ENCODE assay signal across 18 cellular contexts in the genomic region with DNA sequence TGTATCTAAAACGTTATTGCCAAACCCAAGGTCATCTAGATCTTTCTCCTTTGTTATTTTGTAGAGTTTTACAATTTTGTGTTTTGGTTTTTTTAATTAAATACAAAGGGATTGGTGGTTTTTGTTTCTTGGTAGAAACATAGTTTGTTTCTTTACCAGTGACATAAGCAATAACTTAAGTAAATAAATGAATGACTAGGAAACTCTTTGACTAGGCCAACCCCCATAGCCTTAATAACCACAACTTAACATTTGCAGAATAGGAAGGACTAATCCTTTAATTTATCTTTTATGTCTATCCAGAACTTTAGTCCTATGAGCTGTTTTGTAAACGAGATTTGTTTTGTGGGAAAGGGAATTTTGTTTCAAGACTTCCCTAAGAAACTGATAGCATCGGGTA.
A peak's percentile ranks its signal among the peaks of the same experiment; 100 is the strongest.
DNase-seq lines count a peak whose midpoint lies in the region; ATAC-seq, FAIRE-seq and TF ChIP-seq lines count a peak whose summit lies in the region.
"Had no signal": no experiment of that assay in that cellular context is flagged by ENCODE, and none has a peak within 500 bp of the region (broad histone marks: within the 10 kb centered on the region; RNA-seq: fewer than 3 reads in every experiment).

No MANE protein-coding gene starts in this region.

- CTCF ChIA-PET in IMR-90 (lab: Yijun Ruan, JAX) (no interaction called here), endothelial cell of umbilical vein (lab: Charles Lee) (no interaction called here)

- H4K5ac ChIP-seq in IMR-90 (ENCODE audit: low read depth, low read length): no peak overlapping the region

- H3K9me3 ChIP-seq in IMR-90 (ENCODE audit: control insufficient read depth, insufficient read depth, low read length) (no peaks in the 10 kb centered on the region), endothelial cell of umbilical vein (replicated peaks; ENCODE audit: control insufficient read depth, insufficient read depth, low read length) (no peaks in the 10 kb centered on the region), osteoblast (ENCODE audit: low read depth, low read length) (no peaks in the 10 kb centered on the region)
- H3K9me3 ChIP-seq: Caco-2 had no signal

- no peak overlapping the region for H3K56ac ChIP-seq in IMR-90 (ENCODE audit: extremely low read depth, insufficient read depth, low read length)

- H2BK5ac ChIP-seq in IMR-90 (ENCODE audit: low read depth, low read length, poor library complexity, severe bottlenecking): peak overlapping the region; percentile 90

- H4K8ac ChIP-seq in IMR-90 (ENCODE audit: low read depth in 2 of 2, low read length in 2 of 2): no peak overlapping the region; a peak in 1 of 4 replicates

- no peak overlapping the region for H3K23ac ChIP-seq in IMR-90 (ENCODE audit: low read depth, low read length)

- TF ChIP-seq CTCF in IMR-90 (conservative IDR thresholded peaks at IDR 0.05; ENCODE audit: low read depth, low read length) (no peak), endothelial cell of umbilical vein (IDR thresholded peaks at IDR 0.05; ENCODE audit: extremely low read depth in 1 of 2, insufficient read depth in 1 of 2, low read depth in 1 of 2, low read length in 2 of 2) (no peak), osteoblast (IDR thresholded peaks at IDR 0.05; ENCODE audit: extremely low read depth, low read depth, low read length) (no peak), chondrocyte (IDR thresholded peaks at IDR 0.05) (no peak), GM13976 (IDR thresholded peaks at IDR 0.05; ENCODE audit: borderline replicate concordance, control extremely low read depth, extremely low read depth, insufficient read depth, missing control alignments) (no peak)

- no peaks in the 10 kb centered on the region for H3K36me3 Mint-ChIP-seq in chondrocyte (ENCODE audit: low read depth)

- H3K14ac ChIP-seq in IMR-90 (replicated peaks; ENCODE audit: low read depth, low read length): no peak overlapping the region

- peaks cover 54% of the 10 kb centered on the region for H3K79me2 ChIP-seq in ACC112 (ENCODE audit: control insufficient read depth, insufficient read depth, low read length, unreplicated experiment)
- H3K79me2 ChIP-seq in endothelial cell of umbilical vein (ENCODE audit: control insufficient read depth, insufficient read depth, low read length): peaks cover 13% of the 10 kb centered on the region
- H3K79me2 ChIP-seq in osteoblast (ENCODE audit: insufficient read depth, low read length): peaks cover 61% of the 10 kb centered on the region

- H3K36me3 ChIP-seq in ACC112 (ENCODE audit: insufficient read depth, low read length) (no peaks in the 10 kb centered on the region), IMR-90 (ENCODE audit: control insufficient read depth, insufficient read depth, low read length) (no peaks in the 10 kb centered on the region), endothelial cell of umbilical vein (ENCODE audit: control insufficient read depth in 2 of 2, extremely low read depth in 1 of 2, insufficient read depth in 2 of 2, low read length in 2 of 2) (no peaks in the 10 kb centered on the region), osteoblast (ENCODE audit: insufficient read depth, low read length) (no peaks in the 10 kb centered on the region)

- FAIRE-seq in endothelial cell of umbilical vein (lab: Jason Lieb, UNC): no peak

- H3K27me3 ChIP-seq in ACC112 (ENCODE audit: insufficient read depth, low read length) (no peaks in the 10 kb centered on the region), IMR-90 (ENCODE audit: control insufficient read depth, insufficient read depth, low read length) (no peaks in the 10 kb centered on the region), endothelial cell of umbilical vein (ENCODE audit: control insufficient read depth in 2 of 2, insufficient read depth in 2 of 2, low read length in 2 of 2) (no peaks in the 10 kb centered on the region), osteoblast (ENCODE audit: insufficient read depth, low read length) (no peaks in the 10 kb centered on the region)

- H2AK5ac ChIP-seq in IMR-90 (ENCODE audit: low read depth, low read length): no peak overlapping the region

- H3K4ac ChIP-seq in IMR-90 (ENCODE audit: low read depth, low read length): no peak overlapping the region

- no peaks in the 10 kb centered on the region for H3K27me3 Mint-ChIP-seq in chondrocyte (ENCODE audit: low read depth)

- no peak overlapping the region for H4K91ac ChIP-seq in IMR-90 (ENCODE audit: insufficient read depth, low read depth, low read length)

- no CpG with 5 or more reads among the region's 3 CpGs for WGBS in IMR-90 (ENCODE audit: extremely low coverage in 2 of 2, insufficient read length in 1 of 2), 2 experiments

- BruUV-seq in IMR-90 (replicated peaks; lab: Mats Ljungman, UMichigan) (no TSS peak), endothelial cell of umbilical vein (replicated peaks; lab: Mats Ljungman, UMichigan) (no TSS peak)

- H3K18ac ChIP-seq in IMR-90 (ENCODE audit: low read depth, low read length): no peak overlapping the region

- DNase-seq in IMR-90 (peak; percentile 63), endothelial cell of umbilical vein (ENCODE audit: low read depth, low spot score) (no peak), osteoblast (ENCODE audit: insufficient read length, low spot score, missing footprints) (no peak), HUDEP-2 (lab: John Stamatoyannopoulos, UW; ENCODE audit: unreplicated experiment in 76 of 76) (no peak), chondrocyte (ENCODE audit: low spot score) (no peak), GM13976 (ENCODE audit: low spot score) (no peak)
- DNase-seq: Caco-2, DMS153, NCI-H1417 treated with DMSO at 0.1 percent for 48 hours, NCI-H2029, NCI-H2171, NCI-H446, NCI-H748 treated with DMSO at 0.1 percent for 48 hours, OCI-M1 had no signal

- H3K9ac ChIP-seq in IMR-90 (ENCODE audit: low read depth, low read length) (no peak overlapping the region), endothelial cell of umbilical vein (replicated peaks; ENCODE audit: extremely low read depth, insufficient read depth, low read length) (no peak overlapping the region)

- TF ChIP-seq RAD21 in IMR-90 (IDR thresholded peaks at IDR 0.05; ENCODE audit: low read length): no peak

- no peak overlapping the region for H3K4me3 Mint-ChIP-seq in chondrocyte (ENCODE audit: unreplicated experiment)
- H3K4me3 Mint-ChIP-seq: H9 had no signal

- ATAC-seq in IMR-90 (ENCODE audit: low read depth) (no peak), GM21381 (IDR thresholded peaks at IDR 0.05; ENCODE audit: unreplicated experiment) (no peak)

- POLR2A ChIA-PET in IMR-90 (lab: Charles Lee; ENCODE audit: unreplicated experiment): no interaction called here
- POLR2A ChIA-PET in endothelial cell of umbilical vein (lab: Charles Lee): no interaction called here

- H3K9me1 ChIP-seq in IMR-90 (ENCODE audit: insufficient read depth, low read length): peaks cover 34% of the 10 kb centered on the region
- no peaks in the 10 kb centered on the region for H3K9me1 ChIP-seq in endothelial cell of umbilical vein (replicated peaks; ENCODE audit: control insufficient read depth, extremely low read depth, insufficient read depth, low read length)

- H3K9me3 Mint-ChIP-seq in chondrocyte (ENCODE audit: low read depth): no peaks in the 10 kb centered on the region
- H3K9me3 Mint-ChIP-seq: H9 had no signal

- peaks cover 86% of the 10 kb centered on the region for H3K4me1 Mint-ChIP-seq in chondrocyte (ENCODE audit: low read depth)

- H3K4me1 ChIP-seq in ACC112 (ENCODE audit: control insufficient read depth, insufficient read depth, low read length, unreplicated experiment) (peaks cover 87% of the 10 kb centered on the region), IMR-90 (ENCODE audit: control insufficient read depth, insufficient read depth, low read length) (peaks cover 46% of the 10 kb centered on the region), endothelial cell of umbilical vein (ENCODE audit: control insufficient read depth, extremely low read depth, insufficient read depth, low read length) (peaks cover 63% of the 10 kb centered on the region), osteoblast (ENCODE audit: insufficient read depth, low read length) (peaks cover 72% of the 10 kb centered on the region)

- peaks cover 30 to 74% of the 10 kb centered on the region in 2 experiments for H3K79me1 ChIP-seq in IMR-90 (ENCODE audit: low read depth in 1 of 2, low read length in 2 of 2)

- no peak overlapping the region for H3K27ac Mint-ChIP-seq in chondrocyte (ENCODE audit: unreplicated experiment)
- H3K27ac Mint-ChIP-seq: H9 had no signal

- no peak overlapping the region for H3K4me3 ChIP-seq in ACC112 (ENCODE audit: low read depth, low read length)
- no peak overlapping the region for H3K4me3 ChIP-seq in IMR-90 (ENCODE audit: insufficient read depth, low read depth, low read length)
- no peak overlapping the region for H3K4me3 ChIP-seq in endothelial cell of umbilical vein (replicated peaks in 1 of 3; ENCODE audit: insufficient read depth in 1 of 3, low read depth in 1 of 3, low read length in 3 of 3)
- no peak overlapping the region for H3K4me3 ChIP-seq in osteoblast (ENCODE audit: insufficient read depth, low read length)

- TF ChIP-seq POLR2A in IMR-90 (IDR thresholded peaks at IDR 0.05; ENCODE audit: low read depth, low read length) (no peak), endothelial cell of umbilical vein (IDR thresholded peaks at IDR 0.05; ENCODE audit: low read depth, low read length) (no peak)

- no peaks in the 10 kb centered on the region for H4K20me1 ChIP-seq in IMR-90 (ENCODE audit: insufficient read depth, low read length)
- H4K20me1 ChIP-seq in endothelial cell of umbilical vein (replicated peaks; ENCODE audit: control insufficient read depth, extremely low read depth, insufficient read depth, low read length): no peaks in the 10 kb centered on the region
- no peaks in the 10 kb centered on the region for H4K20me1 ChIP-seq in osteoblast (ENCODE audit: insufficient read depth, low read length)

- no peak overlapping the region for H2BK15ac ChIP-seq in IMR-90 (ENCODE audit: low read depth, low read length)

- H2AK9ac ChIP-seq in IMR-90 (replicated peaks; ENCODE audit: low read depth, low read length, poor library complexity): no peak overlapping the region

- no peak overlapping the region for H3K4me2 ChIP-seq in IMR-90 (ENCODE audit: low read depth, low read length)
- no peak overlapping the region for H3K4me2 ChIP-seq in endothelial cell of umbilical vein (ENCODE audit: insufficient read depth, low read length)
- no peak overlapping the region for H3K4me2 ChIP-seq in osteoblast (ENCODE audit: insufficient read depth, low read length)

- H2BK20ac ChIP-seq in IMR-90 (ENCODE audit: low read depth, low read length): no peak overlapping the region

- in situ Hi-C loops in IMR-90 (cut with MboI; ENCODE audit: low sequenced_read_pairs) (no loop called here), GM13976 (cut with MboI; ENCODE audit: low sequenced_read_pairs, unreplicated experiment) (no loop called here)

- dilution Hi-C loops in IMR-90 (cut with HindIII; ENCODE audit: low sequenced_read_pairs, unreplicated experiment): no loop called here
- dilution Hi-C loops in endothelial cell of umbilical vein (cut with MboI; ENCODE audit: extremely low pct_ligation_motif_present, low sequenced_read_pairs): no loop called here

- H2AFZ ChIP-seq in ACC112 (ENCODE audit: low read length, unreplicated experiment) (no peak overlapping the region), IMR-90 (replicated peaks; ENCODE audit: low read length, poor library complexity) (no peak overlapping the region), endothelial cell of umbilical vein (ENCODE audit: low read depth, low read length) (no peak overlapping the region), osteoblast (ENCODE audit: low read length) (no peak overlapping the region)

- H3K27ac ChIP-seq in ACC112 (ENCODE audit: low read depth, low read length) (0 out of 2 replicates have a peak overlapping the region, but pooled peaks have one; percentile 10), IMR-90 (ENCODE audit: insufficient read depth, low read length) (no peak overlapping the region), endothelial cell of umbilical vein (ENCODE audit: insufficient read depth, low read depth, low read length) (peak overlapping the region; percentile 64), osteoblast (ENCODE audit: low read depth, low read length) (peak overlapping the region; percentile 87)
- H3K27ac ChIP-seq: RWPE1 had no signal

- H2BK120ac ChIP-seq in IMR-90 (ENCODE audit: low read depth, low read length): no peak overlapping the region

- intact Hi-C loops in IMR-90 (cut with micrococcal nuclease): loop anchor here (5.0 kb wide), 3 partner anchors 42 to 158 kb away; no protein-coding TSS in a partner anchor
- intact Hi-C loops in endothelial cell of umbilical vein (cut with micrococcal nuclease): no loop called here
